In the genomic region with DNA sequence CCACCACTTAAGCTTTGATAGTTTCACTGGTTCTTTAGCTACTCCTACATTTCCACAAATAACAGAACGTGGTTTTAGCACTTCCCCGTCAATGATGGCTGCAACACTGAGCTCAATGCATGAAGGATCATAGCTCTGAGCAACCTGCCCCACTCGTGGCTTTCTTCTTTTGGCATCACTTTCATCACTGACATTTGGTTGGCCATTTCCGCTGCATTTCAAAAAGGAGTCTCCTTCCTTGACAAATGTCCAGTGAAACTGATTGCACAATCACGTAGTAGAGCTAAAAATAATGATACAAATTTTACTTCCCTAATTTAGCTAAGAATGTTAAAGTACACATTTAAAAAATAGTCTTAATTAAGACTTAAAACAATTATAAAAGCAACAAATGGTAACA, we compare ENCODE assay signal across 29 cellular contexts.
DNase-seq lines count a peak whose midpoint lies in the region; ATAC-seq, FAIRE-seq and TF ChIP-seq lines count a peak whose summit lies in the region.
"Had no signal": no experiment of that assay in that cellular context is flagged by ENCODE, and none has a peak within 500 bp of the region (broad histone marks: within the 10 kb centered on the region; RNA-seq: fewer than 3 reads in every experiment).

No MANE protein-coding gene starts in this region.

- no peak for TF ChIP-seq POLR2A in HepG2 (IDR thresholded peaks at IDR 0.05; ENCODE audit: insufficient read depth in 1 of 2, low read depth in 2 of 2, low read length in 2 of 2)

- no peak for ATAC-seq in HepG2
- ATAC-seq: body of pancreas, foreskin keratinocyte, mucosa of descending colon, WTC11 had no signal

- no peaks in the 10 kb centered on the region for H4K20me1 ChIP-seq in HepG2 (ENCODE audit: insufficient read depth, low read length)

- H3K79me2 ChIP-seq in HepG2 (ENCODE audit: insufficient read depth, low read length): no peaks in the 10 kb centered on the region

- TF ChIP-seq RAD21 in HepG2 (CRISPR knock-in tag; IDR thresholded peaks at IDR 0.05): no peak

- BruUV-seq in HepG2 (replicated peaks; lab: Mats Ljungman, UMichigan): no TSS peak

- DNase-seq in activated CD8-positive, alpha-beta memory T cell treated with anti-CD3 and anti-CD28 coated beads for 24 hours: peak; percentile 21
- DNase-seq in activated CD8-positive, alpha-beta memory T cell treated with anti-CD3 and anti-CD28 coated beads, Interleukin-2, amount 50 U/mL, for 4 hours: no peak
- DNase-seq in SIG-M5 treated with dmso at 0.1 percent for 504 hours (lab: John Stamatoyannopoulos, UW; ENCODE audit: unreplicated experiment) (peak; percentile 97), HepG2 (ENCODE audit: low spot score) (no peak), activated T-cell treated with anti-CD3 and anti-CD28 coated beads for 4 hours (no peak), NCI-H1930 (lab: John Stamatoyannopoulos, UW) (no peak), KG1 (lab: John Stamatoyannopoulos, UW) (no peak), nucleus accumbens (lab: John Stamatoyannopoulos, UW) (no peak)
- DNase-seq: activated CD8-positive, alpha-beta memory T cell treated with anti-CD3 and anti-CD28 coated beads, Interleukin-2, amount 50 U/mL, for 48 hours; activated effector memory CD4-positive, alpha-beta T cell treated with anti-CD3 and anti-CD28 coated beads, Interleukin-2, amount 50 U/mL, for 16 hours; Caco-2; effector CD8-positive, alpha-beta T cell; EL; foreskin keratinocyte; H9; hippocampal formation; mucosa of descending colon; NCI-H1048; NCI-H2029; NCI-H2227 treated with DMSO at 0.1 percent for 48 hours; stimulated activated CD4-positive, alpha-beta T cell treated with anti-CD3 and anti-CD28 coated beads, Interleukin-2, amount 100 ng/mL, for 48 hours; stimulated activated naive CD4-positive, alpha-beta T cell; T-helper 2 cell; thyroid gland had no signal

- H3K4me1 ChIP-seq in HepG2 (ENCODE audit: insufficient read depth, low read length): no peaks in the 10 kb centered on the region
- H3K4me1 ChIP-seq: body of pancreas, Caco-2, foreskin keratinocyte, Peyer's patch, SJSA1, thyroid gland had no signal

- no peak overlapping the region for H2AFZ ChIP-seq in HepG2 (ENCODE audit: low read length)

- intact Hi-C loops in HepG2 (cut with micrococcal nuclease; ENCODE audit: unreplicated experiment): no loop called here

- no peak overlapping the region for H3K4me2 ChIP-seq in HepG2 (ENCODE audit: low read depth, low read length)

- H3K9ac ChIP-seq in HepG2 (ENCODE audit: insufficient read depth, low read depth, low read length): no peak overlapping the region

- no peaks in the 10 kb centered on the region for H3K36me3 ChIP-seq in HepG2 (replicated peaks in 1 of 2; ENCODE audit: control insufficient read depth in 1 of 2, insufficient read depth in 2 of 2, low read length in 2 of 2)
- H3K36me3 ChIP-seq: Peyer's patch, SJSA1, thyroid gland had no signal

- FAIRE-seq in HepG2 (lab: Jason Lieb, UNC): no peak

- no peak overlapping the region for H3K4me3 ChIP-seq in HepG2 (replicated peaks in 1 of 3; ENCODE audit: insufficient read depth in 1 of 3, low read depth in 2 of 3, low read length in 3 of 3)
- H3K4me3 ChIP-seq: body of pancreas, mucosa of descending colon, Peyer's patch, SJSA1, thyroid gland had no signal

- TF ChIP-seq EP300 in HepG2 (IDR thresholded peaks at IDR 0.05; ENCODE audit: low read depth in 2 of 2, low read length in 2 of 2) (no peak), HepG2 (CRISPR knock-in tag; IDR thresholded peaks at IDR 0.05; ENCODE audit: borderline replicate concordance) (no peak)

- CTCF ChIA-PET in HepG2 (lab: Yijun Ruan, JAX; ENCODE audit: low intra/inter-chr PET ratio, low total read pairs): no interaction called here

- POLR2A ChIA-PET in HepG2 (lab: Yijun Ruan, JAX): no interaction called here

- in situ Hi-C loops in HepG2 (cut with HindIII; ENCODE audit: extremely low pct_ligation_motif_present, low pct_unique_long_range_greater_than_20kb): no loop called here

- peaks cover 8 to 63% of the 10 kb centered on the region in 2 experiments; a peak in 3 of 5 replicates for H3K27me3 ChIP-seq in HepG2 (ENCODE audit: control insufficient read depth in 1 of 2, insufficient read depth in 2 of 2, low read length in 2 of 2)
- H3K27me3 ChIP-seq: body of pancreas, foreskin keratinocyte, Peyer's patch, thyroid gland had no signal

- 22% methylated on average over 5 of the region's 5 CpGs for WGBS in HepG2 (ENCODE audit: low lambda C conversion rate)

- TF ChIP-seq CTCF in HepG2 (CRISPR knock-in tag; IDR thresholded peaks at IDR 0.05): no peak

- no peaks in the 10 kb centered on the region for H3K9me3 ChIP-seq in HepG2 (ENCODE audit: low read length)
- H3K9me3 ChIP-seq: Caco-2, mucosa of descending colon, Peyer's patch, SJSA1, thyroid gland had no signal

- no peak overlapping the region for H3K27ac ChIP-seq in HepG2 (ENCODE audit: extremely low read length, insufficient read depth, low read length)
- H3K27ac ChIP-seq: 22Rv1, body of pancreas, foreskin keratinocyte, Peyer's patch, SJSA1, thyroid gland had no signal

TF ChIP-seq in HepG2, 621 proteins besides CTCF, POLR2A, EP300 and RAD21:
- TF ChIP-seq CEBPB (IDR thresholded peaks at IDR 0.05; ENCODE audit: borderline replicate concordance, low read depth, low read length) (peak; percentile 90), MIER2 (CRISPR knock-in tag; IDR thresholded peaks at IDR 0.05) (no peak)

Comparison
In these comparisons a context has a peak if more than half of its experiments do, and no peak if none do; other contexts are left out.
1. DNase-seq: peak in activated CD8-positive, alpha-beta memory T cell treated with anti-CD3 and anti-CD28 coated beads for 24 hours (single experiment) and SIG-M5 treated with dmso at 0.1 percent for 504 hours (single experiment); none in activated CD8-positive, alpha-beta memory T cell treated with anti-CD3 and anti-CD28 coated beads, Interleukin-2, amount 50 U/mL, for 4 hours (single experiment), HepG2 (single experiment), activated T-cell treated with anti-CD3 and anti-CD28 coated beads for 4 hours (single experiment), NCI-H1930 (0 of 2), KG1 (single experiment) and nucleus accumbens (0 of 56).